Comparison of ENCODE assay signal across 2 cellular contexts in the genomic region with DNA sequence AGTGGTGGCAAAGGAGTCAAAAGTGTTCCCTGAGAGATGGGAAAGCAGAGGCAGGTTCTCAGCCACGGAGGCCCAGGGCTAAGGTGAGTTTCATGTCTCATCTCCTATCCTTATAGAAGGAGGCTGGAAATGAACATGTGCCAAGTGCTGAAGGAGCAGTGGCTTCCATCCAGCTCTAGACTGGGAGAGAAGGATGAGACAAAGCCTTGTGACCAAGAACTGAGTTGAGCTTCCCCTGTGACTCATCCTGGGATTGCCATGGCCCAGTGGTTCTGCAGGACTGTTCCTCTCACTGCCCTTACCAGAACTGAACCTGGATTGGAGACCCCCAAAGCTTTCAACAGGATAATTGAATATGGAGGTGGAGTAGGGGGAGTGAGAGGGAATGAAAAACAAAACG.
TF ChIP-seq lines count a peak whose summit lies in the region.

No MANE protein-coding gene starts in this region.

TF ChIP-seq in SK-N-SH, 30 proteins besides CTCF, POLR2A, EP300 and RAD21 (continued from another document):
- TF ChIP-seq, protein P1, sequence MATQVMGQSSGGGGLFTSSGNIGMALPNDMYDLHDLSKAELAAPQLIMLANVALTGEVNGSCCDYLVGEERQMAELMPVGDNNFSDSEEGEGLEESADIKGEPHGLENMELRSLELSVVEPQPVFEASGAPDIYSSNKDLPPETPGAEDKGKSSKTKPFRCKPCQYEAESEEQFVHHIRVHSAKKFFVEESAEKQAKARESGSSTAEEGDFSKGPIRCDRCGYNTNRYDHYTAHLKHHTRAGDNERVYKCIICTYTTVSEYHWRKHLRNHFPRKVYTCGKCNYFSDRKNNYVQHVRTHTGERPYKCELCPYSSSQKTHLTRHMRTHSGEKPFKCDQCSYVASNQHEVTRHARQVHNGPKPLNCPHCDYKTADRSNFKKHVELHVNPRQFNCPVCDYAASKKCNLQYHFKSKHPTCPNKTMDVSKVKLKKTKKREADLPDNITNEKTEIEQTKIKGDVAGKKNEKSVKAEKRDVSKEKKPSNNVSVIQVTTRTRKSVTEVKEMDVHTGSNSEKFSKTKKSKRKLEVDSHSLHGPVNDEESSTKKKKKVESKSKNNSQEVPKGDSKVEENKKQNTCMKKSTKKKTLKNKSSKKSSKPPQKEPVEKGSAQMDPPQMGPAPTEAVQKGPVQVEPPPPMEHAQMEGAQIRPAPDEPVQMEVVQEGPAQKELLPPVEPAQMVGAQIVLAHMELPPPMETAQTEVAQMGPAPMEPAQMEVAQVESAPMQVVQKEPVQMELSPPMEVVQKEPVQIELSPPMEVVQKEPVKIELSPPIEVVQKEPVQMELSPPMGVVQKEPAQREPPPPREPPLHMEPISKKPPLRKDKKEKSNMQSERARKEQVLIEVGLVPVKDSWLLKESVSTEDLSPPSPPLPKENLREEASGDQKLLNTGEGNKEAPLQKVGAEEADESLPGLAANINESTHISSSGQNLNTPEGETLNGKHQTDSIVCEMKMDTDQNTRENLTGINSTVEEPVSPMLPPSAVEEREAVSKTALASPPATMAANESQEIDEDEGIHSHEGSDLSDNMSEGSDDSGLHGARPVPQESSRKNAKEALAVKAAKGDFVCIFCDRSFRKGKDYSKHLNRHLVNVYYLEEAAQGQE (IDR thresholded peaks at IDR 0.05; ENCODE audit: low read depth, low read length) = no peak
- TF ChIP-seq TEAD4 (IDR thresholded peaks at IDR 0.05; ENCODE audit: borderline replicate concordance, insufficient read depth) = no peak
- TF ChIP-seq FOXJ3 (CRISPR knock-in tag; IDR thresholded peaks at IDR 0.05) = no peak
- no peak for TF ChIP-seq SMC3 (IDR thresholded peaks at IDR 0.05; ENCODE audit: low read depth, low read length)
- TF ChIP-seq, protein P2, sequence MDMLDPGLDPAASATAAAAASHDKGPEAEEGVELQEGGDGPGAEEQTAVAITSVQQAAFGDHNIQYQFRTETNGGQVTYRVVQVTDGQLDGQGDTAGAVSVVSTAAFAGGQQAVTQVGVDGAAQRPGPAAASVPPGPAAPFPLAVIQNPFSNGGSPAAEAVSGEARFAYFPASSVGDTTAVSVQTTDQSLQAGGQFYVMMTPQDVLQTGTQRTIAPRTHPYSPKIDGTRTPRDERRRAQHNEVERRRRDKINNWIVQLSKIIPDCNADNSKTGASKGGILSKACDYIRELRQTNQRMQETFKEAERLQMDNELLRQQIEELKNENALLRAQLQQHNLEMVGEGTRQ (IDR thresholded peaks at IDR 0.05; ENCODE audit: borderline replicate concordance, low read depth, low read length) = no peak
- TF ChIP-seq, protein P3, sequence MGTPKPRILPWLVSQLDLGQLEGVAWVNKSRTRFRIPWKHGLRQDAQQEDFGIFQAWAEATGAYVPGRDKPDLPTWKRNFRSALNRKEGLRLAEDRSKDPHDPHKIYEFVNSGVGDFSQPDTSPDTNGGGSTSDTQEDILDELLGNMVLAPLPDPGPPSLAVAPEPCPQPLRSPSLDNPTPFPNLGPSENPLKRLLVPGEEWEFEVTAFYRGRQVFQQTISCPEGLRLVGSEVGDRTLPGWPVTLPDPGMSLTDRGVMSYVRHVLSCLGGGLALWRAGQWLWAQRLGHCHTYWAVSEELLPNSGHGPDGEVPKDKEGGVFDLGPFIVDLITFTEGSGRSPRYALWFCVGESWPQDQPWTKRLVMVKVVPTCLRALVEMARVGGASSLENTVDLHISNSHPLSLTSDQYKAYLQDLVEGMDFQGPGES (IDR thresholded peaks at IDR 0.05; ENCODE audit: low read depth, low read length) = no peak
- TF ChIP-seq GABPA (IDR thresholded peaks at IDR 0.05; ENCODE audit: low read depth) = no peak
- TF ChIP-seq GATA2 (CRISPR knock-in tag; IDR thresholded peaks at IDR 0.05) = no peak
- no peak for TF ChIP-seq RCOR1 (IDR thresholded peaks at IDR 0.05; ENCODE audit: low read length)
- no peak for TF ChIP-seq NFIC (IDR thresholded peaks at IDR 0.05; ENCODE audit: borderline replicate concordance)
- TF ChIP-seq, protein P4, sequence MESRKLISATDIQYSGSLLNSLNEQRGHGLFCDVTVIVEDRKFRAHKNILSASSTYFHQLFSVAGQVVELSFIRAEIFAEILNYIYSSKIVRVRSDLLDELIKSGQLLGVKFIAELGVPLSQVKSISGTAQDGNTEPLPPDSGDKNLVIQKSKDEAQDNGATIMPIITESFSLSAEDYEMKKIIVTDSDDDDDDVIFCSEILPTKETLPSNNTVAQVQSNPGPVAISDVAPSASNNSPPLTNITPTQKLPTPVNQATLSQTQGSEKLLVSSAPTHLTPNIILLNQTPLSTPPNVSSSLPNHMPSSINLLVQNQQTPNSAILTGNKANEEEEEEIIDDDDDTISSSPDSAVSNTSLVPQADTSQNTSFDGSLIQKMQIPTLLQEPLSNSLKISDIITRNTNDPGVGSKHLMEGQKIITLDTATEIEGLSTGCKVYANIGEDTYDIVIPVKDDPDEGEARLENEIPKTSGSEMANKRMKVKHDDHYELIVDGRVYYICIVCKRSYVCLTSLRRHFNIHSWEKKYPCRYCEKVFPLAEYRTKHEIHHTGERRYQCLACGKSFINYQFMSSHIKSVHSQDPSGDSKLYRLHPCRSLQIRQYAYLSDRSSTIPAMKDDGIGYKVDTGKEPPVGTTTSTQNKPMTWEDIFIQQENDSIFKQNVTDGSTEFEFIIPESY (IDR thresholded peaks at IDR 0.05; ENCODE audit: borderline replicate concordance, low read depth) = no peak
- TF ChIP-seq NRF1 (IDR thresholded peaks at IDR 0.05; ENCODE audit: low read depth, low read length) = no peak
- no peak for TF ChIP-seq FOSL2 (IDR thresholded peaks at IDR 0.05; ENCODE audit: borderline replicate concordance, low read depth)

TF ChIP-seq in SK-N-SH treated with all-trans-retinoic acid at 6 μM for 48 hours, 23 proteins besides CTCF, POLR2A, EP300 and RAD21 (continued from another document):
- TF ChIP-seq, protein P5, sequence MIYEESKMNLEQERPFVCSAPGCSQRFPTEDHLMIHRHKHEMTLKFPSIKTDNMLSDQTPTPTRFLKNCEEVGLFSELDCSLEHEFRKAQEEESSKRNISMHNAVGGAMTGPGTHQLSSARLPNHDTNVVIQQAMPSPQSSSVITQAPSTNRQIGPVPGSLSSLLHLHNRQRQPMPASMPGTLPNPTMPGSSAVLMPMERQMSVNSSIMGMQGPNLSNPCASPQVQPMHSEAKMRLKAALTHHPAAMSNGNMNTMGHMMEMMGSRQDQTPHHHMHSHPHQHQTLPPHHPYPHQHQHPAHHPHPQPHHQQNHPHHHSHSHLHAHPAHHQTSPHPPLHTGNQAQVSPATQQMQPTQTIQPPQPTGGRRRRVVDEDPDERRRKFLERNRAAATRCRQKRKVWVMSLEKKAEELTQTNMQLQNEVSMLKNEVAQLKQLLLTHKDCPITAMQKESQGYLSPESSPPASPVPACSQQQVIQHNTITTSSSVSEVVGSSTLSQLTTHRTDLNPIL (CRISPR knock-in tag; IDR thresholded peaks at IDR 0.05; ENCODE audit: low read depth) = no peak
- no peak for TF ChIP-seq ZFP3 (CRISPR knock-in tag; IDR thresholded peaks at IDR 0.05)
- TF ChIP-seq SNAI2 (CRISPR knock-in tag; IDR thresholded peaks at IDR 0.05) = no peak
